Comparison of ENCODE assay signal across 23 cellular contexts in genomic region chr4:119081542-119081859, GRCh38. TPM values are rescaled to one million over a fixed set of nuclear protein-coding genes. Genes with fewer than 3 reads are reported as not detected.
"Had no signal": no experiment of that assay in that cellular context is flagged by ENCODE, and none has a peak within 500 bp of the region (broad histone marks: within the 10 kb centered on the region; RNA-seq: fewer than 3 reads in every experiment).

No MANE protein-coding gene starts in this region.

- DNase-seq: activated CD4-positive, alpha-beta T cell treated with anti-CD3 and anti-CD28 coated beads for 36 hours; activated CD4-positive, alpha-beta T cell treated with anti-CD3 and anti-CD28 coated beads, Interleukin-2, amount 50 U/mL, for 4 hours; activated CD8-positive, alpha-beta memory T cell treated with anti-CD3 and anti-CD28 coated beads for 24 hours; activated CD8-positive, alpha-beta memory T cell treated with anti-CD3 and anti-CD28 coated beads, Interleukin-2, amount 50 U/mL, for 48 hours; activated naive CD4-positive, alpha-beta T cell; activated T-cell treated with anti-CD3 and anti-CD28 coated beads, Interleukin-2, amount 50 U/mL, for 4 hours; brain microvascular endothelial cell; endodermal cell; hippocampal formation; kidney glomerular epithelial cell; midbrain; pancreas; psoas muscle; stimulated activated CD4-positive, alpha-beta T cell treated with anti-CD3 and anti-CD28 coated beads, Interleukin-15, amount 100 ng/mL, for 24 hours; stimulated activated CD4-positive, alpha-beta T cell treated with anti-CD3 and anti-CD28 coated beads, Interleukin-2, amount 100 ng/mL, for 48 hours; stimulated activated naive CD4-positive, alpha-beta T cell; T-helper 1 cell; testis; upper lobe of right lung had no signal

- H3K36me3 ChIP-seq: adrenal gland, ascending aorta, brain microvascular endothelial cell, pancreas, upper lobe of right lung had no signal

- H3K4me3 ChIP-seq: adrenal gland, ascending aorta, coronary artery, pancreas, psoas muscle, testis, upper lobe of right lung had no signal

- H3K9me3 ChIP-seq: ascending aorta, pancreas, psoas muscle, testis, upper lobe of right lung had no signal

- H3K27me3 ChIP-seq: adrenal gland, ascending aorta, brain microvascular endothelial cell, pancreas, testis, upper lobe of right lung had no signal

- H3K4me1 ChIP-seq: adrenal gland, pancreas, psoas muscle, testis, upper lobe of right lung had no signal

- H3K27ac ChIP-seq: adrenal gland, ascending aorta, brain microvascular endothelial cell, pancreas, psoas muscle, testis, upper lobe of right lung had no signal

- ATAC-seq: activated CD4-positive, alpha-beta T cell treated with anti-CD3 and anti-CD28 coated beads for 36 hours; activated T-cell treated with anti-CD3 and anti-CD28 coated beads, Interleukin-2, amount 50 U/mL, for 4 hours had no signal

RNA-seq across cellular contexts. Expression of gene MYOZ2, which starts 54.1 kb away (rescaled TPM):
- total RNA-seq: activated CD4-positive, alpha-beta T cell treated with anti-CD3 and anti-CD28 coated beads for 36 hours; activated T-cell treated with anti-CD3 and anti-CD28 coated beads, Interleukin-2, amount 50 U/mL, for 4 hours; activated T-helper 2 cell treated with anti-CD3 and anti-CD28 coated beads, Interferon-gamma antibody, Interleukin-2, Interleukin-4, amounts not matched to agents 10 μg/mL and 5 μg/mL and 100 μg/mL, durations not matched to agents 14 hours and 24 hours and 36 hours; endodermal cell had no signal
